Comparison of ENCODE assay signal across 24 cellular contexts in the genomic region with DNA sequence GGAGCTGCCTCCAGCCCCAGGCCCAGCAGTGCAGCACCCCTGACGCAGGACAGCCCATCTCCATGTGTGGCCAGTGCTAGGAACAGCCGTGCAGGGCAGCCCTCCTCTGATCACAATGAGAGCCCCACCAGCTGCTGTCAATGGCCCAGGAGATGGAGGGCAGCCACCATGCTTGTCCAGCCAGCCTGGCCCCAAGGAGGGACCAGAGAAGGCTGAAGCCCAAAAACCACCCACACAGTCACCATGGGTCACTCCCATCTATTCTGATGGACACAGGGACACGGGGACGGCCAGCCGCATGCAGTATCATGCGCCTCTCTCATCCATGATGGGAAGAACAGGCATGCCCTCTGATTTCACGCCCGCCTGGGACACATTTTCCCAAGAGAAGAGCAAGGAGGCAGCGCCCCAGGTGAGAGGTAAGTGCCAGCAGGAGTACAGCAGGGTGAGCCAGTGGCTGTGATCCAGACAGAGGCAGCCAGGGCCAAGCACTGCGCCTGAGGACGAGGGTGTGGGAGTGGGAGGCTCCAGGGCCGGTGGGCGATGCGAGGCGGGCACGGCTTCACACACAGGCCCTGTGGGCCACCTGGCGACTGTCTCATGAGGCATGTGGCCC. TPM values are rescaled to one million over a fixed set of nuclear protein-coding genes. Genes with fewer than 3 reads are reported as not detected.
DNase-seq lines count a peak whose midpoint lies in the region; ATAC-seq, FAIRE-seq and TF ChIP-seq lines count a peak whose summit lies in the region.
"Had no signal": no experiment of that assay in that cellular context is flagged by ENCODE, and none has a peak within 500 bp of the region (broad histone marks: within the 10 kb centered on the region; RNA-seq: fewer than 3 reads in every experiment).

No MANE protein-coding gene starts in this region.

- TF ChIP-seq CTCF in endothelial cell of umbilical vein (IDR thresholded peaks at IDR 0.05; ENCODE audit: extremely low read depth in 1 of 2, insufficient read depth in 1 of 2, low read depth in 1 of 2, low read length in 2 of 2) = no peak
- no peak for TF ChIP-seq CTCF in osteoblast (IDR thresholded peaks at IDR 0.05; ENCODE audit: extremely low read depth, low read depth, low read length)
- TF ChIP-seq CTCF in foreskin keratinocyte (conservative IDR thresholded peaks at IDR 0.05) = no peak

- H3K9me3 ChIP-seq in KOPT-K1 (ENCODE audit: insufficient read depth, low read length, poor library complexity, severe bottlenecking) (no peaks in the 10 kb centered on the region), endothelial cell of umbilical vein (replicated peaks; ENCODE audit: control insufficient read depth, insufficient read depth, low read length) (no peaks in the 10 kb centered on the region), osteoblast (ENCODE audit: low read depth, low read length) (no peaks in the 10 kb centered on the region)
- H3K9me3 ChIP-seq: A549, prostate gland had no signal

- H3K27me3 Mint-ChIP-seq in activated naive CD4-positive, alpha-beta T cell treated with anti-CD3 and anti-CD28 coated beads, Interleukin-2, amount 50 U/mL, for 24 hours = no peaks in the 10 kb centered on the region
- peaks cover 0 to 1% (median 0%) of the 10 kb centered on the region in 3 donors for H3K27me3 Mint-ChIP-seq in immature natural killer cell (ENCODE audit: low read depth in 3 of 3)
- H3K27me3 Mint-ChIP-seq in activated CD4-positive, alpha-beta memory T cell treated with anti-CD3 and anti-CD28 coated beads, Interleukin-2, amount 10 ng/mL, durations not matched to agents 7 days and 5 days = no peaks in the 10 kb centered on the region

- peaks cover 81% of the 10 kb centered on the region for H3K4me1 Mint-ChIP-seq in activated naive CD4-positive, alpha-beta T cell treated with anti-CD3 and anti-CD28 coated beads, Interleukin-2, amount 50 U/mL, for 24 hours
- H3K4me1 Mint-ChIP-seq in immature natural killer cell = peaks cover 11 to 18% of the 10 kb centered on the region in 2 donors
- H3K4me1 Mint-ChIP-seq in activated CD4-positive, alpha-beta memory T cell treated with anti-CD3 and anti-CD28 coated beads, Interleukin-2, amount 10 ng/mL, durations not matched to agents 7 days and 5 days = peaks cover 40% of the 10 kb centered on the region

- no TSS peak for BruUV-seq in endothelial cell of umbilical vein (replicated peaks; lab: Mats Ljungman, UMichigan)

- no peaks in the 10 kb centered on the region for H4K20me1 ChIP-seq in endothelial cell of umbilical vein (replicated peaks; ENCODE audit: control insufficient read depth, extremely low read depth, insufficient read depth, low read length)
- no peaks in the 10 kb centered on the region for H4K20me1 ChIP-seq in osteoblast (ENCODE audit: insufficient read depth, low read length)

- peak overlapping the region; percentile 98 for H3K27ac ChIP-seq in KOPT-K1 (ENCODE audit: low read depth, low read length, poor library complexity, severe bottlenecking)
- H3K27ac ChIP-seq in endothelial cell of umbilical vein (ENCODE audit: insufficient read depth, low read depth, low read length) = no peak overlapping the region
- H3K27ac ChIP-seq in osteoblast (ENCODE audit: low read depth, low read length) = no peak overlapping the region
- H3K27ac ChIP-seq in foreskin keratinocyte = no peak overlapping the region
- H3K27ac ChIP-seq: A549, C4-2B, prostate gland had no signal

- no peak overlapping the region for H2AFZ ChIP-seq in endothelial cell of umbilical vein (ENCODE audit: low read depth, low read length)
- H2AFZ ChIP-seq in osteoblast (ENCODE audit: low read length) = no peak overlapping the region

- H3K4me1 ChIP-seq in endothelial cell of umbilical vein (ENCODE audit: control insufficient read depth, extremely low read depth, insufficient read depth, low read length) = peaks cover 68% of the 10 kb centered on the region
- peaks cover 30% of the 10 kb centered on the region for H3K4me1 ChIP-seq in osteoblast (ENCODE audit: insufficient read depth, low read length)
- peaks cover 25% of the 10 kb centered on the region for H3K4me1 ChIP-seq in foreskin keratinocyte

- H3K79me2 ChIP-seq in endothelial cell of umbilical vein (ENCODE audit: control insufficient read depth, insufficient read depth, low read length) (peaks cover 3% of the 10 kb centered on the region), osteoblast (ENCODE audit: insufficient read depth, low read length) (no peaks in the 10 kb centered on the region)

- dilution Hi-C loops in endothelial cell of umbilical vein (cut with MboI; ENCODE audit: extremely low pct_ligation_motif_present, low sequenced_read_pairs) = no loop called here

- CTCF ChIA-PET in endothelial cell of umbilical vein (lab: Charles Lee) = interaction anchor here (2.2 to 2.7 kb wide), 2 partner anchors 22 to 158 kb away, joined by 15 to 16 read pairs; no protein-coding TSS in a partner anchor
- CTCF ChIA-PET in activated CD4-positive, alpha-beta memory T cell treated with anti-CD3 and anti-CD28 coated beads, Interleukin-2, amount 10 ng/mL, durations not matched to agents 7 days and 5 days (lab: Charles Lee) = interaction anchor here (0.5 kb wide), 1 partner anchor 30 kb away, joined by 3 read pairs; no protein-coding TSS in a partner anchor

- intact Hi-C loops in endothelial cell of umbilical vein (cut with micrococcal nuclease) = no loop called here

- H3K27me3 ChIP-seq in endothelial cell of umbilical vein (ENCODE audit: control insufficient read depth in 2 of 2, insufficient read depth in 2 of 2, low read length in 2 of 2) (no peaks in the 10 kb centered on the region), osteoblast (ENCODE audit: insufficient read depth, low read length) (no peaks in the 10 kb centered on the region), foreskin keratinocyte (no peaks in the 10 kb centered on the region)

- DNase-seq in activated naive CD4-positive, alpha-beta T cell treated with Interleukin-2 at 50 U/mL for 16 hours = no peak
- DNase-seq in endothelial cell of umbilical vein (ENCODE audit: low read depth, low spot score) (no peak), osteoblast (ENCODE audit: insufficient read length, low spot score, missing footprints) (peak; percentile 45), immature natural killer cell (no peak), foreskin keratinocyte (no peak)
- no peak for DNase-seq in activated CD4-positive, alpha-beta memory T cell treated with anti-CD3 and anti-CD28 coated beads, Interleukin-2, amount 10 ng/mL, durations not matched to agents 7 days and 5 days
- DNase-seq: activated CD4-positive, alpha-beta T cell treated with anti-CD3 and anti-CD28 coated beads for 4 hours; activated CD8-positive, alpha-beta memory T cell treated with anti-CD3 and anti-CD28 coated beads, Interleukin-2, amount 50 U/mL, for 48 hours; activated effector memory CD4-positive, alpha-beta T cell treated with anti-CD3 and anti-CD28 coated beads, Interleukin-2, amount 50 U/mL, for 16 hours; anterior cingulate cortex; DMS79 treated with DMSO at 0.1 percent for 48 hours; HFFc6; KG1; mammary epithelial cell; MV-4-11; NCI-H187 treated with DMSO at 0.1 percent for 48 hours; NCI-H345 had no signal

- H3K9me3 Mint-ChIP-seq in activated naive CD4-positive, alpha-beta T cell treated with anti-CD3 and anti-CD28 coated beads, Interleukin-2, amount 50 U/mL, for 24 hours = no peaks in the 10 kb centered on the region
- no peaks in the 10 kb centered on the region for H3K9me3 Mint-ChIP-seq in immature natural killer cell
- no peaks in the 10 kb centered on the region for H3K9me3 Mint-ChIP-seq in activated CD4-positive, alpha-beta memory T cell treated with anti-CD3 and anti-CD28 coated beads, Interleukin-2, amount 10 ng/mL, durations not matched to agents 7 days and 5 days
- H3K9me3 Mint-ChIP-seq: HFFc6, nephron had no signal

- TF ChIP-seq POLR2A in endothelial cell of umbilical vein (IDR thresholded peaks at IDR 0.05; ENCODE audit: low read depth, low read length) = no peak

- H3K4me2 ChIP-seq in endothelial cell of umbilical vein (ENCODE audit: insufficient read depth, low read length) = no peak overlapping the region
- no peak overlapping the region for H3K4me2 ChIP-seq in osteoblast (ENCODE audit: insufficient read depth, low read length)
- H3K4me2 ChIP-seq: A549 had no signal

- H3K4me3 ChIP-seq in endothelial cell of umbilical vein (replicated peaks in 1 of 3; ENCODE audit: insufficient read depth in 1 of 3, low read depth in 1 of 3, low read length in 3 of 3) = no peak overlapping the region
- no peak overlapping the region for H3K4me3 ChIP-seq in osteoblast (ENCODE audit: insufficient read depth, low read length)
- H3K4me3 ChIP-seq: A549, prostate gland had no signal

- H3K27ac Mint-ChIP-seq in activated naive CD4-positive, alpha-beta T cell treated with anti-CD3 and anti-CD28 coated beads, Interleukin-2, amount 50 U/mL, for 24 hours = peak overlapping the region; percentile 17
- no peak overlapping the region for H3K27ac Mint-ChIP-seq in immature natural killer cell
- no peak overlapping the region for H3K27ac Mint-ChIP-seq in activated CD4-positive, alpha-beta memory T cell treated with anti-CD3 and anti-CD28 coated beads, Interleukin-2, amount 10 ng/mL, durations not matched to agents 7 days and 5 days
- H3K27ac Mint-ChIP-seq: nephron had no signal

- H3K36me3 Mint-ChIP-seq in activated naive CD4-positive, alpha-beta T cell treated with anti-CD3 and anti-CD28 coated beads, Interleukin-2, amount 50 U/mL, for 24 hours = no peaks in the 10 kb centered on the region
- no peaks in the 10 kb centered on the region for H3K36me3 Mint-ChIP-seq in immature natural killer cell
- H3K36me3 Mint-ChIP-seq in activated CD4-positive, alpha-beta memory T cell treated with anti-CD3 and anti-CD28 coated beads, Interleukin-2, amount 10 ng/mL, durations not matched to agents 7 days and 5 days (ENCODE audit: low read depth) = no peaks in the 10 kb centered on the region

- POLR2A ChIA-PET in endothelial cell of umbilical vein (lab: Charles Lee) = no interaction called here
- POLR2A ChIA-PET in activated CD4-positive, alpha-beta memory T cell treated with anti-CD3 and anti-CD28 coated beads, Interleukin-2, amount 10 ng/mL, durations not matched to agents 7 days and 5 days (lab: Charles Lee) = interaction anchor here (0.6 to 2.2 kb wide), 3 partner anchors 33 to 271 kb away, joined by 3 to 11 read pairs (median 5); partner anchors contain the start of genes GNB1L and RTL10

- no peak overlapping the region for H3K4me3 Mint-ChIP-seq in activated naive CD4-positive, alpha-beta T cell treated with anti-CD3 and anti-CD28 coated beads, Interleukin-2, amount 50 U/mL, for 24 hours
- no peak overlapping the region for H3K4me3 Mint-ChIP-seq in immature natural killer cell
- no peak overlapping the region for H3K4me3 Mint-ChIP-seq in activated CD4-positive, alpha-beta memory T cell treated with anti-CD3 and anti-CD28 coated beads, Interleukin-2, amount 10 ng/mL, durations not matched to agents 7 days and 5 days
- H3K4me3 Mint-ChIP-seq: HFFc6, nephron had no signal

- no peak for ATAC-seq in foreskin keratinocyte
- ATAC-seq: A549 had no signal

- H3K36me3 ChIP-seq in KOPT-K1 (ENCODE audit: insufficient read depth, low read length) = no peaks in the 10 kb centered on the region
- no peaks in the 10 kb centered on the region for H3K36me3 ChIP-seq in endothelial cell of umbilical vein (ENCODE audit: control insufficient read depth in 2 of 2, extremely low read depth in 1 of 2, insufficient read depth in 2 of 2, low read length in 2 of 2)
- no peaks in the 10 kb centered on the region for H3K36me3 ChIP-seq in osteoblast (ENCODE audit: insufficient read depth, low read length)
- H3K36me3 ChIP-seq: prostate gland had no signal

- H3K9ac ChIP-seq in endothelial cell of umbilical vein (replicated peaks; ENCODE audit: extremely low read depth, insufficient read depth, low read length) = no peak overlapping the region

- peak; percentile 37 for FAIRE-seq in endothelial cell of umbilical vein (lab: Jason Lieb, UNC)
- FAIRE-seq: A549, TTC549 had no signal

- H3K9me1 ChIP-seq in endothelial cell of umbilical vein (replicated peaks; ENCODE audit: control insufficient read depth, extremely low read depth, insufficient read depth, low read length) = no peaks in the 10 kb centered on the region

RNA-seq across cellular contexts. Expression of gene GNB1L, which starts 33.6 kb away (rescaled TPM):
- 5.9 and 11.2 TPM in 2 replicates for total RNA-seq in endothelial cell of umbilical vein
- 5.4 and 5.9 TPM in 2 replicates for polyA plus RNA-seq in endothelial cell of umbilical vein
- polyA plus RNA-seq in endothelial cell of umbilical vein (2011; cell fraction: cytosol; rRNA removed) = 2.2 and 3.8 TPM in 2 replicates
- 2.7 and 3.2 TPM in 2 replicates for polyA plus RNA-seq in endothelial cell of umbilical vein (2011; cell fraction: nucleus; rRNA removed)
- 3.5 and 3.6 TPM in 2 replicates for polyA plus RNA-seq in endothelial cell of umbilical vein (2012)
- polyA minus RNA-seq in endothelial cell of umbilical vein = 1.6 and 3.5 TPM in 2 replicates
- 1.7 TPM for polyA minus RNA-seq in endothelial cell of umbilical vein (2011; cell fraction: cytosol; rRNA and poly(A)+ RNA removed)
- polyA minus RNA-seq in endothelial cell of umbilical vein (2011; cell fraction: nucleus; rRNA and poly(A)+ RNA removed) = 2.4 TPM in 2 replicates
- total RNA-seq in osteoblast = 4.0 and 5.6 TPM in 2 replicates
- 10 to 100 TPM; 19.1 to 30.6 (median 20.3) TPM for polyA plus RNA-seq in immature natural killer cell
- 1 to 10 TPM; 7.4 to 8.7 TPM for total RNA-seq in activated CD4-positive, alpha-beta memory T cell treated with anti-CD3 and anti-CD28 coated beads, Interleukin-2, amount 10 ng/mL, durations not matched to agents 7 days and 5 days
- 8.2 and 12.2 TPM in 2 replicates for total RNA-seq in foreskin keratinocyte
- polyA plus RNA-seq in foreskin keratinocyte = 14.8 and 16.4 TPM in 2 replicates

RNA-seq across cellular contexts. Expression of gene RTL10, which starts 33.6 kb away (rescaled TPM):
- total RNA-seq in endothelial cell of umbilical vein = 31.9 and 32.1 TPM in 2 replicates
- polyA plus RNA-seq in endothelial cell of umbilical vein = 40.8 and 54.5 TPM in 2 replicates
- polyA plus RNA-seq in endothelial cell of umbilical vein (2011; cell fraction: cytosol; rRNA removed) = 21.6 and 22.9 TPM in 2 replicates
- 43.8 and 53.4 TPM in 2 replicates for polyA plus RNA-seq in endothelial cell of umbilical vein (2011; cell fraction: nucleus; rRNA removed)
- polyA plus RNA-seq in endothelial cell of umbilical vein (2012) = 8.0 and 9.8 TPM in 2 replicates
- polyA minus RNA-seq in endothelial cell of umbilical vein = 84.1 and 88.0 TPM in 2 replicates
- polyA minus RNA-seq in endothelial cell of umbilical vein (2011; cell fraction: cytosol; rRNA and poly(A)+ RNA removed) = 9.0 TPM
- 20.7 and 26.1 TPM in 2 replicates for polyA minus RNA-seq in endothelial cell of umbilical vein (2011; cell fraction: nucleus; rRNA and poly(A)+ RNA removed)
- 10.3 and 11.9 TPM in 2 replicates for total RNA-seq in osteoblast
- polyA plus RNA-seq in immature natural killer cell = 1 to 10 TPM; 1.5 to 8.1 (median 4.5) TPM
- 10 to 100 TPM; 13.3 to 13.5 TPM for total RNA-seq in activated CD4-positive, alpha-beta memory T cell treated with anti-CD3 and anti-CD28 coated beads, Interleukin-2, amount 10 ng/mL, durations not matched to agents 7 days and 5 days
- 21.9 and 24.7 TPM in 2 replicates for total RNA-seq in foreskin keratinocyte
- polyA plus RNA-seq in foreskin keratinocyte = 18.0 and 18.1 TPM in 2 replicates

RNA-seq across cellular contexts. Expression of gene COMT, which starts 53.3 kb away (rescaled TPM):
- total RNA-seq in endothelial cell of umbilical vein (221 and 246 TPM in 2 replicates), osteoblast (220 and 288 TPM in 2 replicates), foreskin keratinocyte (143 and 146 TPM in 2 replicates)
- polyA plus RNA-seq in endothelial cell of umbilical vein (537 and 579 TPM in 2 replicates), immature natural killer cell (100 to 1,000 TPM; 130 to 167 (median 155) TPM), foreskin keratinocyte (210 and 236 TPM in 2 replicates)
- polyA plus RNA-seq in endothelial cell of umbilical vein (2011; cell fraction: cytosol; rRNA removed) = 320 and 379 TPM in 2 replicates
- 183 and 186 TPM in 2 replicates for polyA plus RNA-seq in endothelial cell of umbilical vein (2011; cell fraction: nucleus; rRNA removed)
- polyA plus RNA-seq in endothelial cell of umbilical vein (2012) = 145 and 199 TPM in 2 replicates
- polyA minus RNA-seq in endothelial cell of umbilical vein = 206 and 246 TPM in 2 replicates
- polyA minus RNA-seq in endothelial cell of umbilical vein (2011; cell fraction: cytosol; rRNA and poly(A)+ RNA removed) = 31.5 TPM
- 38.0 and 46.4 TPM in 2 replicates for polyA minus RNA-seq in endothelial cell of umbilical vein (2011; cell fraction: nucleus; rRNA and poly(A)+ RNA removed)
- 10 to 100 TPM; 78.7 to 79.3 TPM for total RNA-seq in activated CD4-positive, alpha-beta memory T cell treated with anti-CD3 and anti-CD28 coated beads, Interleukin-2, amount 10 ng/mL, durations not matched to agents 7 days and 5 days

RNA-seq across cellular contexts. Expression of gene TXNRD2, which starts 53.4 kb away (rescaled TPM):
- total RNA-seq in endothelial cell of umbilical vein = 211 and 245 TPM in 2 replicates
- polyA plus RNA-seq in endothelial cell of umbilical vein = 440 and 511 TPM in 2 replicates
- polyA plus RNA-seq in endothelial cell of umbilical vein (2011; cell fraction: cytosol; rRNA removed) = 259 and 341 TPM in 2 replicates
- 576 and 663 TPM in 2 replicates for polyA plus RNA-seq in endothelial cell of umbilical vein (2011; cell fraction: nucleus; rRNA removed)
- polyA plus RNA-seq in endothelial cell of umbilical vein (2012) = 102 and 113 TPM in 2 replicates
- 102 and 126 TPM in 2 replicates for polyA minus RNA-seq in endothelial cell of umbilical vein
- 25.2 TPM for polyA minus RNA-seq in endothelial cell of umbilical vein (2011; cell fraction: cytosol; rRNA and poly(A)+ RNA removed)
- 91.1 and 144 TPM in 2 replicates for polyA minus RNA-seq in endothelial cell of umbilical vein (2011; cell fraction: nucleus; rRNA and poly(A)+ RNA removed)
- total RNA-seq in osteoblast = 19.5 and 21.5 TPM in 2 replicates
- polyA plus RNA-seq in immature natural killer cell = 10 to 100 TPM; 11.0 to 17.1 (median 15.5) TPM
- 10 to 100 TPM; 18.9 to 19.1 TPM for total RNA-seq in activated CD4-positive, alpha-beta memory T cell treated with anti-CD3 and anti-CD28 coated beads, Interleukin-2, amount 10 ng/mL, durations not matched to agents 7 days and 5 days
- 24.2 and 28.8 TPM in 2 replicates for total RNA-seq in foreskin keratinocyte
- 30.1 and 38.9 TPM in 2 replicates for polyA plus RNA-seq in foreskin keratinocyte
